Comparison of ENCODE assay signal across 1 cellular context in the genomic region with DNA sequence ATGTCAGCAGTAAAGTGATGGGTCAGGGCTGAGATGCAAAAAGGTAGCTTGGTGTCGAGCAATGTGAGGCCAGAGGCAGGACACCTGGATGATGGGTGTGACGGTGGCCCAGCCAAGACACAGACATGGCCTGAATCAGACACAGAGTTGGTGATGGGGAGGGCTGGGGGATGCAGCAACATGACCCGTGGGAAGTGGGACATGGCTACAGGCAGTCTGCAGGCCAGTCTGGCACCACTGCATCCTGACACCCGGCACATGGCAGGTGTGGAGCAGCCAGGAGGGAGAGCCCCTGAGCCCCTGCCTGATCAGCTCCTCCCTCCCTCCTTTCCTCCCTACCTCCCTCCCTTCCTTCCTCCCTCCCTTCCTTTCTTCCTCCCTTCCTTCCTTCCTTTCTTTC.
TF ChIP-seq lines count a peak whose summit lies in the region.

No MANE protein-coding gene starts in this region.

TF ChIP-seq in HCT116, 20 proteins besides CTCF, POLR2A, EP300 and RAD21 (continued from another document):
- TF ChIP-seq, protein P1, sequence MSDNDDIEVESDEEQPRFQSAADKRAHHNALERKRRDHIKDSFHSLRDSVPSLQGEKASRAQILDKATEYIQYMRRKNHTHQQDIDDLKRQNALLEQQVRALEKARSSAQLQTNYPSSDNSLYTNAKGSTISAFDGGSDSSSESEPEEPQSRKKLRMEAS (IDR thresholded peaks at IDR 0.05), result no peak
